ENCODE assay signal across 11 cellular contexts in the genomic region with DNA sequence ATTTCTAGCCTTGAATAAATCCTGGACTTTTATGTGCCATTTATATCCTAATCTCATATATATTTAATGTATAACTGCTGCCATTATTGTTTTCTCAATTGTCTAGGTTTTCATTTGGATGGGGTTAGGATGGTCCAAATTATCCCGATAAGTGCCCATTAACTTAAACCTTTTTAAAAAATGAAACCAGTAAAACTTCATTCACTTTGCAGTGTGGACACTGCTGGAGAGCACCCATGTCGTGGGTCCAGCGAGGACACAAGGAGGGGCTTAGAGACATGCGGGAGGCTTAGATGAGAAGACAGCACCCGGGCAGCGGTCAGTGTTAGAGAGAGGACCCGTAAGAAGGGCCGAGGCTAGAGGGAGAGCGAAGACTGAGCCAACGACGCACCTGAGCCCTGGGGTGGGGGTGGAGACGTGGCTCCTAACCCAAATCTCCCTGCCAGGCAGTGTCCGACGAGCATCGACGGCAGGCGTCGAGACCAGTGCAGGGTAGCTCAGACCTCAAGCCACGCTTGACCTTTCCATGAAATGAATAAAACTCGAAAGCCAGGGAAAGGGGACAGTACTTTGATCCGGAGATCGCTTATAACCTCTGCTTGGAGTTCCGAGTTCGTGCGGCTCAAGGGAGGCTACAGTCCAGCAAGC. TPM values are rescaled to one million over a fixed set of nuclear protein-coding genes. Genes with fewer than 3 reads are reported as not detected.
DNase-seq lines count a peak whose midpoint lies in the region; ATAC-seq, FAIRE-seq and TF ChIP-seq lines count a peak whose summit lies in the region.
"Had no signal": no experiment of that assay in that cellular context is flagged by ENCODE, and none has a peak within 500 bp of the region (broad histone marks: within the 10 kb centered on the region; RNA-seq: fewer than 3 reads in every experiment).

No MANE protein-coding gene starts in this region.

- ATAC-seq in CD4-positive, alpha-beta T cell (ENCODE audit: poor library complexity): no peak
- ATAC-seq in GM19455 (IDR thresholded peaks at IDR 0.05; ENCODE audit: unreplicated experiment): no peak
- no peak for ATAC-seq in HG03469 (IDR thresholded peaks at IDR 0.05; ENCODE audit: unreplicated experiment)

- POLR2A ChIA-PET in CD4-positive, alpha-beta T cell (lab: Charles Lee): no interaction called here

- H3K4me3 Mint-ChIP-seq in CD4-positive, alpha-beta T cell: peak overlapping the region; percentile 65
- H3K4me3 Mint-ChIP-seq in HFFc6 (peak overlapping the region; percentile 18; the same call in 1 of the 2 replicates), astrocyte (ENCODE audit: unreplicated experiment) (no peak overlapping the region), nephron (peak overlapping the region; percentile 28 to 74 (median 29))

- TF ChIP-seq CTCF in CD4-positive, alpha-beta T cell (IDR thresholded peaks at IDR 0.05): no peak
- TF ChIP-seq CTCF in HFFc6 (IDR thresholded peaks at IDR 0.05): no peak
- TF ChIP-seq CTCF in astrocyte (IDR thresholded peaks at IDR 0.05; ENCODE audit: insufficient read depth, low read depth, low read length): no peak
- TF ChIP-seq CTCF in nephron (IDR thresholded peaks at IDR 0.05; ENCODE audit: unreplicated experiment in 3 of 3): no peak

- no peaks in the 10 kb centered on the region for H3K36me3 Mint-ChIP-seq in CD4-positive, alpha-beta T cell (ENCODE audit: low read depth)
- H3K36me3 Mint-ChIP-seq in HFFc6 (ENCODE audit: low read depth): no peaks in the 10 kb centered on the region
- H3K36me3 Mint-ChIP-seq in astrocyte (ENCODE audit: low read depth, unreplicated experiment): no peaks in the 10 kb centered on the region
- no peaks in the 10 kb centered on the region for H3K36me3 Mint-ChIP-seq in nephron (ENCODE audit: low read depth)

- H3K36me3 ChIP-seq in astrocyte (ENCODE audit: insufficient read depth, low read length): no peaks in the 10 kb centered on the region

- no peaks in the 10 kb centered on the region for H3K79me2 ChIP-seq in astrocyte (ENCODE audit: insufficient read depth, low read length)

- H3K27me3 Mint-ChIP-seq in CD4-positive, alpha-beta T cell: peaks cover 95% of the 10 kb centered on the region
- H3K27me3 Mint-ChIP-seq in HFFc6 (ENCODE audit: insufficient read depth): peaks cover 74% of the 10 kb centered on the region
- peaks cover 72% of the 10 kb centered on the region for H3K27me3 Mint-ChIP-seq in astrocyte (ENCODE audit: low read depth, unreplicated experiment)
- H3K27me3 Mint-ChIP-seq in nephron (ENCODE audit: low read depth): peaks cover 100% of the 10 kb centered on the region

- CTCF ChIA-PET in CD4-positive, alpha-beta T cell (lab: Charles Lee): interaction anchor here (1.3 to 1.8 kb wide), 2 partner anchors 633 to 635 kb away, joined by 9 to 11 read pairs; no protein-coding TSS in a partner anchor

- H3K4me3 ChIP-seq in astrocyte (ENCODE audit: insufficient read depth, low read depth, low read length): peak overlapping the region; percentile 46

- no peak for FAIRE-seq in astrocyte (lab: Jason Lieb, UNC)
- FAIRE-seq: colon had no signal

- H4K20me1 ChIP-seq in astrocyte (ENCODE audit: insufficient read depth, low read length): peaks cover 5% of the 10 kb centered on the region

- intact Hi-C loops in CD4-positive, alpha-beta T cell (cut with DNase I, micrococcal nuclease): loop anchor here (5.0 to 10.0 kb wide), 2 partner anchors 552 to 654 kb away; no protein-coding TSS in a partner anchor

- H3K27ac ChIP-seq in CD4-positive, alpha-beta T cell (ENCODE audit: low read depth, low read length): no peak overlapping the region
- H3K27ac ChIP-seq in astrocyte (ENCODE audit: low read depth, low read length): no peak overlapping the region
- H3K27ac ChIP-seq: testis had no signal

- H2AFZ ChIP-seq in astrocyte (ENCODE audit: low read depth, low read length): peak overlapping the region; percentile 26

- no peak for DNase-seq in CD4-positive, alpha-beta T cell
- DNase-seq in HFFc6 (no peak), astrocyte (ENCODE audit: low read depth) (no peak), NCI-H446 (lab: John Stamatoyannopoulos, UW) (no peak), LoVo (ENCODE audit: low spot score) (no peak)

- no peak overlapping the region for H3K27ac Mint-ChIP-seq in CD4-positive, alpha-beta T cell
- no peak overlapping the region for H3K27ac Mint-ChIP-seq in HFFc6
- H3K27ac Mint-ChIP-seq in astrocyte (ENCODE audit: unreplicated experiment): no peak overlapping the region
- no peak overlapping the region for H3K27ac Mint-ChIP-seq in nephron

- no peaks in the 10 kb centered on the region for H3K9me3 Mint-ChIP-seq in CD4-positive, alpha-beta T cell
- H3K9me3 Mint-ChIP-seq in HFFc6 (no peaks in the 10 kb centered on the region), astrocyte (ENCODE audit: unreplicated experiment) (peaks cover 20% of the 10 kb centered on the region), nephron (no peaks in the 10 kb centered on the region)

- peaks cover 98% of the 10 kb centered on the region for H3K27me3 ChIP-seq in CD4-positive, alpha-beta T cell (ENCODE audit: control insufficient read depth, insufficient read depth, low read length)
- H3K27me3 ChIP-seq in astrocyte (ENCODE audit: insufficient read depth, low read length): peaks cover 90% of the 10 kb centered on the region

- peak overlapping the region; percentile 39 for H3K4me2 ChIP-seq in astrocyte (ENCODE audit: low read length)

- H3K9ac ChIP-seq in astrocyte (ENCODE audit: low read length): no peak overlapping the region

- no peaks in the 10 kb centered on the region for H3K9me3 ChIP-seq in CD4-positive, alpha-beta T cell (ENCODE audit: control insufficient read depth, low read length)
- H3K9me3 ChIP-seq in astrocyte (ENCODE audit: insufficient read depth, low read depth, low read length): peaks cover 6% of the 10 kb centered on the region
- H3K9me3 ChIP-seq: testis had no signal

- H3K4me1 Mint-ChIP-seq in CD4-positive, alpha-beta T cell (ENCODE audit: low read depth): peaks cover 30% of the 10 kb centered on the region
- H3K4me1 Mint-ChIP-seq in HFFc6 (ENCODE audit: low read depth) (peaks cover 8% of the 10 kb centered on the region; the same call in 1 of the 2 replicates), astrocyte (ENCODE audit: low read depth, unreplicated experiment) (no peaks in the 10 kb centered on the region), nephron (peaks cover 18% of the 10 kb centered on the region)

- H3K4me1 ChIP-seq in astrocyte (ENCODE audit: insufficient read depth, low read length): peaks cover 11% of the 10 kb centered on the region

RNA-seq across cellular contexts. Expression of gene EN1, which starts 9.0 kb away (rescaled TPM):
- total RNA-seq in CD4-positive, alpha-beta T cell: not detected
- not detected for total RNA-seq in HFFc6 (2021; fragmentation: NEBNext Ultra II Directional; extraction: Animal tissue kit (Norgen Biotek cat#: 25700))
- 0.09 TPM in 1 of 2 replicates, not detected in the other for total RNA-seq in astrocyte
- total RNA-seq: kidney epithelial cell had no signal
